ENCODE assay signal across 31 cellular contexts in the genomic region with DNA sequence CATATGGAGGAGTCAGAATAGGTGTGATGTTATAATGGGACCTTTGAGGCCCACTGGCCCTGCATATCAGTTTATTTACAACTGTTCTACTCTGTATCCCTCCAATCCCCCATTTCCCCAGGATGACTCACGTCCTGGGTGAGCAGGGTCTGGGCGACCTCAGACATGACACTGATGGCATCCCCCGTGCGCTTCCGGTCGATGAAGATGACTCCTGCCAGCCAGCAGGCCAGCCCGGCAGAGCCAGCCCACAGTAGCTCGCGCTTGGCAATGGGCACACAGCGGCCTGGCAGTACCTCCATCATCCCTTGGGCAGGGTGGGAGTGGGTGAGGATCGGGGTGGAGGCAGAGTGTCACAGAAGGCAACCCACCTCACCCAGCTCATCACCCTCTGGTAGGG. TPM values are rescaled to one million over a fixed set of nuclear protein-coding genes. Genes with fewer than 3 reads are reported as not detected.
DNase-seq lines count a peak whose midpoint lies in the region; ATAC-seq and TF ChIP-seq lines count a peak whose summit lies in the region.
"Had no signal": no experiment of that assay in that cellular context is flagged by ENCODE, and none has a peak within 500 bp of the region (broad histone marks: within the 10 kb centered on the region; RNA-seq: fewer than 3 reads in every experiment).

No MANE protein-coding gene starts in this region.

- H3F3A ChIP-seq in MM.1S (ENCODE audit: insufficient read depth, low read length): no peaks in the 10 kb centered on the region

- H3K4me3 Mint-ChIP-seq in activated naive CD8-positive, alpha-beta T cell treated with anti-CD3 and anti-CD28 coated beads for 36 hours: no peak overlapping the region
- H3K4me3 Mint-ChIP-seq: activated CD4-positive, alpha-beta memory T cell treated with anti-CD3 and anti-CD28 coated beads, Interleukin-2, amount 10 ng/mL, durations not matched to agents 7 days and 5 days; B cell; CD8-positive, alpha-beta T cell; immature natural killer cell; nephron progenitor cell had no signal

- H4K20me1 ChIP-seq in MM.1S (ENCODE audit: insufficient read depth, low read length) (no peaks in the 10 kb centered on the region), Karpas-422 (ENCODE audit: insufficient read depth, low read depth, low read length) (no peaks in the 10 kb centered on the region)

- H3K36me3 Mint-ChIP-seq in activated naive CD8-positive, alpha-beta T cell treated with anti-CD3 and anti-CD28 coated beads for 36 hours: peaks cover 21% of the 10 kb centered on the region

- H2AFZ ChIP-seq in MM.1S (ENCODE audit: low read length): no peak overlapping the region
- no peak overlapping the region for H2AFZ ChIP-seq in Karpas-422 (ENCODE audit: low read length)

- peaks cover 27% of the 10 kb centered on the region for H3K4me1 Mint-ChIP-seq in activated naive CD8-positive, alpha-beta T cell treated with anti-CD3 and anti-CD28 coated beads for 36 hours

- POLR2A ChIA-PET in HEK293 (lab: Yijun Ruan, JAX): interaction anchor here (1.9 to 2.0 kb wide), 2 partner anchors 20 to 42 kb away, joined by 6 to 9 read pairs; a partner anchor contains a TSS

- H3K9me3 ChIP-seq in HEK293 (ENCODE audit: control insufficient read depth, insufficient read depth, low read depth, low read length) (no peaks in the 10 kb centered on the region), mucosa of descending colon (no peaks in the 10 kb centered on the region), MM.1S (replicated peaks; ENCODE audit: insufficient read depth, low read length) (no peaks in the 10 kb centered on the region), Karpas-422 (ENCODE audit: low read length) (no peaks in the 10 kb centered on the region)
- H3K9me3 ChIP-seq: breast epithelium, ovary, suprapubic skin, upper lobe of left lung had no signal

- DNase-seq in activated naive CD8-positive, alpha-beta T cell treated with anti-CD3 and anti-CD28 coated beads for 36 hours: no peak
- DNase-seq in mucosa of descending colon: peak in 2 of 3 donors; percentile 8 to 33
- DNase-seq in MM.1S: no peak
- DNase-seq in NCI-H2107 treated with DMSO at 0.1 percent for 48 hours (lab: John Stamatoyannopoulos, UW; ENCODE audit: unreplicated experiment): no peak
- DNase-seq in Karpas-422: no peak
- DNase-seq: ACHN; activated CD4-positive, alpha-beta memory T cell treated with anti-CD3 and anti-CD28 coated beads, Interleukin-2, amount 10 ng/mL, durations not matched to agents 7 days and 5 days; activated CD8-positive, alpha-beta memory T cell treated with anti-CD3 and anti-CD28 coated beads, Interleukin-2, amount 50 U/mL, for 4 hours; activated naive CD4-positive, alpha-beta T cell treated with anti-CD3 and anti-CD28 coated beads, Interleukin-2, amount 50 U/mL, for 16 hours; amygdala; CD8-positive, alpha-beta T cell; DMS153; effector CD4-positive, alpha-beta T cell; H7; immature natural killer cell; left colon; mammary epithelial cell; NCI-H1417 treated with DMSO at 0.1 percent for 48 hours; NCI-H2081 treated with DMSO at 0.1 percent for 48 hours; NCI-H226; nephron progenitor cell; SHP77 treated with DMSO at 0.1 percent for 48 hours; stimulated activated naive CD4-positive, alpha-beta T cell treated with Interleukin-2 at 50 U/mL for 16 hours; upper lobe of left lung had no signal

- H3K9me2 ChIP-seq in MM.1S (replicated peaks; ENCODE audit: insufficient read depth, low read length) (no peaks in the 10 kb centered on the region), Karpas-422 (replicated peaks; ENCODE audit: insufficient read depth, low read length) (no peaks in the 10 kb centered on the region)

- H3K27ac Mint-ChIP-seq in activated naive CD8-positive, alpha-beta T cell treated with anti-CD3 and anti-CD28 coated beads for 36 hours: peak overlapping the region; percentile 22
- H3K27ac Mint-ChIP-seq: activated CD4-positive, alpha-beta memory T cell treated with anti-CD3 and anti-CD28 coated beads, Interleukin-2, amount 10 ng/mL, durations not matched to agents 7 days and 5 days; B cell; CD8-positive, alpha-beta T cell; immature natural killer cell had no signal

- H3K4me3 ChIP-seq in HEK293 (ENCODE audit: low read depth, low read length): no peak overlapping the region
- H3K4me3 ChIP-seq in mucosa of descending colon: no peak overlapping the region
- no peak overlapping the region for H3K4me3 ChIP-seq in MM.1S (ENCODE audit: low read length)
- H3K4me3 ChIP-seq in Karpas-422 (ENCODE audit: low read length): no peak overlapping the region
- H3K4me3 ChIP-seq: breast epithelium, ovary, suprapubic skin, upper lobe of left lung had no signal

- no peaks in the 10 kb centered on the region for H3K9me3 Mint-ChIP-seq in activated naive CD8-positive, alpha-beta T cell treated with anti-CD3 and anti-CD28 coated beads for 36 hours
- H3K9me3 Mint-ChIP-seq: activated CD4-positive, alpha-beta memory T cell treated with anti-CD3 and anti-CD28 coated beads, Interleukin-2, amount 10 ng/mL, durations not matched to agents 7 days and 5 days; CD8-positive, alpha-beta T cell; immature natural killer cell; nephron progenitor cell had no signal

- no peaks in the 10 kb centered on the region for H3K27me3 ChIP-seq in MM.1S (replicated peaks; ENCODE audit: insufficient read depth, low read length)
- H3K27me3 ChIP-seq in Karpas-422 (ENCODE audit: low read length): no peaks in the 10 kb centered on the region
- H3K27me3 ChIP-seq: breast epithelium, ovary, suprapubic skin, upper lobe of left lung had no signal

- CTCF ChIA-PET in HEK293 (lab: Yijun Ruan, JAX): interaction anchor here (1.0 to 1.1 kb wide), 2 partner anchors 25 to 53 kb away, joined by 3 read pairs; no protein-coding TSS in a partner anchor

- intact Hi-C loops in mucosa of descending colon (cut with DNase I, micrococcal nuclease): no loop called here

- peaks cover 15 to 69% of the 10 kb centered on the region in 2 experiments; a peak in 2 of 3 replicates for H3K36me3 ChIP-seq in HEK293 (ENCODE audit: control insufficient read depth in 2 of 2, insufficient read depth in 1 of 2, low read length in 2 of 2)
- H3K36me3 ChIP-seq in mucosa of descending colon (ENCODE audit: low read depth): no peaks in the 10 kb centered on the region
- no peaks in the 10 kb centered on the region for H3K36me3 ChIP-seq in MM.1S (replicated peaks; ENCODE audit: insufficient read depth, low read length)
- H3K36me3 ChIP-seq in Karpas-422 (ENCODE audit: insufficient read depth, low read length): peaks cover 7% of the 10 kb centered on the region; the same call in 1 of the 2 replicates
- H3K36me3 ChIP-seq: breast epithelium, ovary had no signal

- H3K79me2 ChIP-seq in MM.1S (ENCODE audit: low read length) (peaks cover 4% of the 10 kb centered on the region; the same call in 1 of the 2 replicates), Karpas-422 (ENCODE audit: low read length) (peaks cover 33% of the 10 kb centered on the region)

- ATAC-seq in mucosa of descending colon: no peak
- ATAC-seq: CD8-positive, alpha-beta T cell; left colon had no signal

- TF ChIP-seq CTCF in HEK293 (tag by site-specific recombination; IDR thresholded peaks at IDR 0.05) (no peak), mucosa of descending colon (IDR thresholded peaks at IDR 0.05) (no peak), MM.1S (IDR thresholded peaks at IDR 0.05; ENCODE audit: low read length) (no peak)

- H3K4me2 ChIP-seq in MM.1S (ENCODE audit: low read depth, low read length): no peak overlapping the region
- no peak overlapping the region for H3K4me2 ChIP-seq in Karpas-422 (ENCODE audit: low read depth, low read length, poor library complexity, severe bottlenecking)
- H3K4me2 ChIP-seq: KMS-11 had no signal

- H3K27ac ChIP-seq in HEK293 (ENCODE audit: extremely low read depth, low read depth, low read length) (no peak overlapping the region), MM.1S (ENCODE audit: low read length) (no peak overlapping the region), Karpas-422 (ENCODE audit: low read length) (no peak overlapping the region)
- H3K27ac ChIP-seq: breast epithelium, epithelial cell of prostate, KMS-11, suprapubic skin, upper lobe of left lung had no signal

- no peaks in the 10 kb centered on the region for H3K27me3 Mint-ChIP-seq in activated naive CD8-positive, alpha-beta T cell treated with anti-CD3 and anti-CD28 coated beads for 36 hours
- H3K27me3 Mint-ChIP-seq: activated CD4-positive, alpha-beta memory T cell treated with anti-CD3 and anti-CD28 coated beads, Interleukin-2, amount 10 ng/mL, durations not matched to agents 7 days and 5 days; B cell had no signal

- no peaks in the 10 kb centered on the region; the same call in 1 of the 2 replicates for H3K4me1 ChIP-seq in HEK293 (ENCODE audit: control insufficient read depth, insufficient read depth, low read length)
- peaks cover 6% of the 10 kb centered on the region for H3K4me1 ChIP-seq in mucosa of descending colon (ENCODE audit: low read depth)
- peaks cover 4% of the 10 kb centered on the region; the same call in 1 of the 2 replicates for H3K4me1 ChIP-seq in MM.1S (ENCODE audit: low read length)
- H3K4me1 ChIP-seq in Karpas-422 (ENCODE audit: low read length): peaks cover 33% of the 10 kb centered on the region

- H3K9ac ChIP-seq in MM.1S (ENCODE audit: low read length) (no peak overlapping the region), Karpas-422 (ENCODE audit: low read length) (no peak overlapping the region)
- H3K9ac ChIP-seq: KMS-11 had no signal

RNA-seq across cellular contexts. Expression of a gene that starts 5.6 kb away (rescaled TPM):
- total RNA-seq in activated naive CD8-positive, alpha-beta T cell treated with anti-CD3 and anti-CD28 coated beads for 36 hours: 10 to 100 TPM; 30.8 to 33.6 TPM
- 10 to 100 TPM; 49.0 to 60.1 (median 56.2) TPM for total RNA-seq in mucosa of descending colon
- total RNA-seq in Karpas-422 (2014; rRNA removed; shearing (Covaris generic); ENCODE audit: low replicate concordance): 54.8 and 74.5 TPM in 2 replicates

RNA-seq across cellular contexts. Expression of a gene that starts 5.9 kb away (rescaled TPM):
- 10 to 100 TPM; 12.8 to 14.0 TPM for total RNA-seq in activated naive CD8-positive, alpha-beta T cell treated with anti-CD3 and anti-CD28 coated beads for 36 hours
- 10 to 100 TPM; 16.9 to 32.1 (median 21.5) TPM for total RNA-seq in mucosa of descending colon
- 3.7 and 4.9 TPM in 2 replicates for total RNA-seq in Karpas-422 (2014; rRNA removed; shearing (Covaris generic); ENCODE audit: low replicate concordance)

RNA-seq across cellular contexts. Expression of a gene that starts 7.9 kb away (rescaled TPM):
- total RNA-seq in activated naive CD8-positive, alpha-beta T cell treated with anti-CD3 and anti-CD28 coated beads for 36 hours: 10 to 100 TPM; 58.3 to 58.6 TPM
- total RNA-seq in mucosa of descending colon: 100 to 1,000 TPM in 1 of 3 donors, 10 to 100 TPM in 2; 79.0 to 114 (median 85.0) TPM
- total RNA-seq in Karpas-422 (2014; rRNA removed; shearing (Covaris generic); ENCODE audit: low replicate concordance): 73.5 and 78.5 TPM in 2 replicates

RNA-seq across cellular contexts. Expression of a gene that starts 13.8 kb away (rescaled TPM):
- 10 to 100 TPM in 1 of 2 experiments, 1 to 10 TPM in 1; 9.6 to 11.5 TPM for total RNA-seq in activated naive CD8-positive, alpha-beta T cell treated with anti-CD3 and anti-CD28 coated beads for 36 hours
- 1 to 10 TPM; 5.3 to 8.1 (median 6.3) TPM for total RNA-seq in mucosa of descending colon
- total RNA-seq in Karpas-422 (2014; rRNA removed; shearing (Covaris generic); ENCODE audit: low replicate concordance): 9.0 and 9.2 TPM in 2 replicates

RNA-seq across cellular contexts. Expression of a gene that starts 16.4 kb away (rescaled TPM):
- total RNA-seq in activated naive CD8-positive, alpha-beta T cell treated with anti-CD3 and anti-CD28 coated beads for 36 hours: 10 to 100 TPM; 19.5 to 24.4 TPM
- total RNA-seq in mucosa of descending colon: 10 to 100 TPM; 16.8 to 37.2 (median 34.4) TPM
- 14.4 and 27.9 TPM in 2 replicates for total RNA-seq in Karpas-422 (2014; rRNA removed; shearing (Covaris generic); ENCODE audit: low replicate concordance)

Comparison
In these comparisons a context has a peak if more than half of its experiments do, and no peak if none do; other contexts are left out.
1. DNase-seq: peak in mucosa of descending colon (2 of 3); none in activated naive CD8-positive, alpha-beta T cell treated with anti-CD3 and anti-CD28 coated beads for 36 hours (single experiment), MM.1S (single experiment), NCI-H2107 treated with DMSO at 0.1 percent for 48 hours (single experiment) and Karpas-422 (single experiment).